ENCODE assay signal across 9 cellular contexts in the genomic region with DNA sequence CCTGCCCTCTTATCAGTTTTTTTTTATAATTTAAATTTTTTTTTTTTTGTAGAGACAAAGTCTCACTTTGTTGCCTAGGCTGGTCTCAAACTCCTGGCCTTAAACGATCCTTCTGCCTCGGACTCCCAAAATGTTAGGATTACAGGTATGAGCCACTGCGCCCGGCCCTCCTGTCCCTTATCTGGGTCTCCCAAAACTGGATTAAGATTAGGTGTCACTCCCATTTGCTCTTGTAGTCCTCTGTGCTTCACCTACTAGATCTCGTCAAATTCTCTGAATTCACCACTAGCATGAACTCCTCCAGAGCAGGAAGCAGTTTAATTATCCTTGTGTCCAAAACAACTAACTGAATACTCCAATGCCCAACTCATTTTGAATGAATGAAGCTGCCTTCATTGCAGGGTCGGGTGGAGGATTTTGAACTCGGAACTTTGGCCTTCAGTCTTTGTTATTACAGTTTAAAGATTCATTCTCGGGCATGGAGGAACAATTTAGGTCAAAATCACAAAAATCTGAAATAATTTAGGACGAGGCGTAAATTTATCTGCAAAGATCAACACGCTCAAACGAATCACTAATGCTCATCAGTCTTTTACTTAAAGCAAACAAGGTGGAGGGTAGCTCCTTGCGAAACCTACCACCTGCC. TPM values are rescaled to one million over a fixed set of nuclear protein-coding genes. Genes with fewer than 3 reads are reported as not detected.
DNase-seq lines count a peak whose midpoint lies in the region; ATAC-seq and TF ChIP-seq lines count a peak whose summit lies in the region.
"Had no signal": no experiment of that assay in that cellular context is flagged by ENCODE, and none has a peak within 500 bp of the region (broad histone marks: within the 10 kb centered on the region; RNA-seq: fewer than 3 reads in every experiment).

No MANE protein-coding gene starts in this region.

- H2AFZ ChIP-seq in fibroblast of lung (ENCODE audit: low read length) = peak overlapping the region; percentile 84

- no peaks in the 10 kb centered on the region for H3K9me3 ChIP-seq in RWPE2 (ENCODE audit: severe bottlenecking)
- H3K9me3 ChIP-seq in fibroblast of lung (ENCODE audit: control insufficient read depth, insufficient read depth, low read depth, low read length) = no peaks in the 10 kb centered on the region

- H3K36me3 ChIP-seq in H7 (replicated peaks; ENCODE audit: control insufficient read depth, insufficient read depth, low read length) = peaks cover 18% of the 10 kb centered on the region
- peaks cover 36% of the 10 kb centered on the region for H3K36me3 ChIP-seq in RWPE2 (ENCODE audit: low read depth)
- H3K36me3 ChIP-seq in fibroblast of lung (ENCODE audit: control insufficient read depth, insufficient read depth, low read length) = peaks cover 10% of the 10 kb centered on the region

- H3K4me3 ChIP-seq in H7 (ENCODE audit: insufficient read depth, low read depth, low read length) (peak overlapping the region; percentile 95), RWPE2 (ENCODE audit: severe bottlenecking) (peak overlapping the region; percentile 89), fibroblast of lung (replicated peaks in 1 of 4; ENCODE audit: control extremely low read depth in 1 of 4, insufficient read depth in 1 of 4, low read depth in 3 of 4, low read length in 4 of 4) (peak overlapping the region; percentile 74 to 98 (median 96)), retinal pigment epithelial cell (ENCODE audit: low read length) (peak overlapping the region; percentile 93)

- H3K9ac ChIP-seq in fibroblast of lung (ENCODE audit: insufficient read depth, low read length) = peak overlapping the region; percentile 91

- no peak for TF ChIP-seq CTCF in RWPE2 (IDR thresholded peaks at IDR 0.05; ENCODE audit: poor library complexity, severe bottlenecking)
- no peak for TF ChIP-seq CTCF in fibroblast of lung (conservative IDR thresholded peaks at IDR 0.05 in 1 of 2, IDR thresholded peaks at IDR 0.05 in 1 of 2; ENCODE audit: low read depth in 1 of 2, low read length in 2 of 2)
- no peak for TF ChIP-seq CTCF in retinal pigment epithelial cell (conservative IDR thresholded peaks at IDR 0.05; ENCODE audit: low read depth, low read length)

- H3K27me3 ChIP-seq in H7 (ENCODE audit: control insufficient read depth, insufficient read depth, low read length) (no peaks in the 10 kb centered on the region), RWPE2 (ENCODE audit: insufficient read depth, poor library complexity, severe bottlenecking) (no peaks in the 10 kb centered on the region), fibroblast of lung (ENCODE audit: control insufficient read depth, insufficient read depth, low read length) (no peaks in the 10 kb centered on the region)

- H3K4me2 ChIP-seq in fibroblast of lung (ENCODE audit: extremely low read depth, insufficient read depth, low read length) = peak overlapping the region; percentile 98

- H4K20me1 ChIP-seq in fibroblast of lung (ENCODE audit: control insufficient read depth, extremely low read depth, insufficient read depth, low read length) = no peaks in the 10 kb centered on the region

- peaks cover 33% of the 10 kb centered on the region for H3K79me2 ChIP-seq in fibroblast of lung (ENCODE audit: control insufficient read depth, insufficient read depth, low read length)

- ATAC-seq in RWPE2 (ENCODE audit: low read depth) (no peak), HG03342 (IDR thresholded peaks at IDR 0.05; ENCODE audit: unreplicated experiment) (no peak)

- DNase-seq in H7 = peak; percentile 19
- DNase-seq in RWPE2 (ENCODE audit: low spot score) = no peak
- DNase-seq in fibroblast of lung (ENCODE audit: low read depth in 2 of 2) = no peak
- DNase-seq in retinal pigment epithelial cell (ENCODE audit: low read depth) = no peak
- no peak for DNase-seq in DMS153 (lab: John Stamatoyannopoulos, UW)
- no peak for DNase-seq in epidermal melanocyte (ENCODE audit: insufficient read length, low spot score)
- no peak for DNase-seq in EL

- H3K4me1 ChIP-seq in RWPE2 (ENCODE audit: insufficient read depth, poor library complexity, severe bottlenecking) = peaks cover 13% of the 10 kb centered on the region
- H3K4me1 ChIP-seq in fibroblast of lung (ENCODE audit: control insufficient read depth, extremely low read depth, insufficient read depth, low read length) = peaks cover 5% of the 10 kb centered on the region

- H3K27ac ChIP-seq in RWPE2 (ENCODE audit: poor library complexity, severe bottlenecking) (peak overlapping the region; percentile 98), fibroblast of lung (ENCODE audit: insufficient read depth, low read length) (peak overlapping the region; percentile 89)

RNA-seq across cellular contexts. Expression of gene ATXN2L, which starts 0.8 kb away (rescaled TPM):
- total RNA-seq in H7 (2014; rRNA removed; shearing (Covaris generic)) = 77.9 and 88.4 TPM in 2 replicates
- total RNA-seq in fibroblast of lung = 33.6 and 52.8 TPM in 2 replicates
- 16.4 and 21.5 TPM in 2 replicates for polyA plus RNA-seq in fibroblast of lung
- 47.6 and 70.0 TPM in 2 replicates for polyA plus RNA-seq in fibroblast of lung (2012)
- 66.4 and 79.9 TPM in 2 replicates for polyA minus RNA-seq in fibroblast of lung (ENCODE audit: low replicate concordance)

RNA-seq across cellular contexts. Expression of gene TUFM, which starts 24.2 kb away (rescaled TPM):
- 299 and 301 TPM in 2 replicates for total RNA-seq in H7 (2014; rRNA removed; shearing (Covaris generic))
- 115 and 117 TPM in 2 replicates for total RNA-seq in fibroblast of lung
- 68.6 and 105 TPM in 2 replicates for polyA plus RNA-seq in fibroblast of lung
- 114 and 188 TPM in 2 replicates for polyA plus RNA-seq in fibroblast of lung (2012)
- 120 and 199 TPM in 2 replicates for polyA minus RNA-seq in fibroblast of lung (ENCODE audit: low replicate concordance)

RNA-seq across cellular contexts. Expression of gene SH2B1, which starts 41.6 kb away (rescaled TPM):
- 38.9 and 40.0 TPM in 2 replicates for total RNA-seq in H7 (2014; rRNA removed; shearing (Covaris generic))
- total RNA-seq in fibroblast of lung = 9.0 and 14.2 TPM in 2 replicates
- 10.7 and 11.8 TPM in 2 replicates for polyA plus RNA-seq in fibroblast of lung
- 16.7 and 23.2 TPM in 2 replicates for polyA plus RNA-seq in fibroblast of lung (2012)
- 23.1 and 38.0 TPM in 2 replicates for polyA minus RNA-seq in fibroblast of lung (ENCODE audit: low replicate concordance)

RNA-seq across cellular contexts. Expression of gene ATP2A1, which starts 56.3 kb away (rescaled TPM):
- 0.10 and 1.0 TPM in 2 replicates for total RNA-seq in H7 (2014; rRNA removed; shearing (Covaris generic))
- 0.26 and 0.33 TPM in 2 replicates for total RNA-seq in fibroblast of lung
- polyA plus RNA-seq in fibroblast of lung = 0.15 and 0.22 TPM in 2 replicates
- 0.31 and 0.46 TPM in 2 replicates for polyA plus RNA-seq in fibroblast of lung (2012)
- polyA minus RNA-seq in fibroblast of lung (ENCODE audit: low replicate concordance) = 0.15 TPM in 1 of 2 replicates, not detected in the other
- total RNA-seq: SK-MEL-5 had no signal
